1 cellular context compared by ENCODE assay signal in the genomic region with DNA sequence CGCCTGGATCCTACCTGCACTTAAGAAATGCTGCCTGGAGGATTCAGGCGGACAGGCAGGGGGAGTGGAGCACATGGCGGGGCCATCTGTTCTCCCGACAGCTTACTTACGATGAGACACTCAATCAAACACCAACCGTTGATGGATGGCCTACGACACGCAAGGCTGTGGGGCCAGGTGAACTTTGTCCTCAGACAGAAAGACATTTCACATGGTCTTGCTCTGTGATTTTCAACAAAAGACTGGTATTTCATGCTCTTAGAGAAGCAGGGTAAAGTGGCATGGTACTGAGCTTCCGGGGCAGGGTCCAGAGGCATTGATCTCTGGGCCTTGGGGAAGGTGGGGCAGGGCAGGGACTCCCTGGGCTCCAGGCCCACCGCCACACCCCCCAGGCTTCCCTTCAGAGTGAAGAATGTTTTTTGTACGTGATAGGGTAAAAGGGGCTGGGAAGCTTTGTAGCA.
TF ChIP-seq lines count a peak whose summit lies in the region.

No MANE protein-coding gene starts in this region.

TF ChIP-seq in HepG2, 621 proteins besides CTCF, POLR2A, EP300 and RAD21:
- TF ChIP-seq CBFB (CRISPR knock-in tag; IDR thresholded peaks at IDR 0.05): no peak
- TF ChIP-seq, protein P1, sequence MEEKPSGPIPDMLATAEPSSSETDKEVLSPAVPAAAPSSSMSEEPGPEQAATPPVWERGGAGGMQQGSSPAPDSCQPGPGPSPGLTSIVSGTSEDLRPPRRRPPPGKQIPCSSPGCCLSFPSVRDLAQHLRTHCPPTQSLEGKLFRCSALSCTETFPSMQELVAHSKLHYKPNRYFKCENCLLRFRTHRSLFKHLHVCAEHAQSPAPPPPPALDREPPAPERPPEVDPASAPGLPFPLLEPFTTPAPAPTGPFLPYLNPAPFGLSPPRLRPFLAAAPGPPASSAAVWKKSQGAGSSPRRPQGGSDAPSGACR (CRISPR knock-in tag; IDR thresholded peaks at IDR 0.05): no peak
- TF ChIP-seq ETV5 (CRISPR knock-in tag; IDR thresholded peaks at IDR 0.05; ENCODE audit: borderline replicate concordance): no peak
- TF ChIP-seq FOSL2 (CRISPR knock-in tag; IDR thresholded peaks at IDR 0.05): no peak
- TF ChIP-seq ZNF614 (CRISPR knock-in tag; IDR thresholded peaks at IDR 0.05; ENCODE audit: borderline replicate concordance): no peak
- TF ChIP-seq ZNF781 (CRISPR knock-in tag; IDR thresholded peaks at IDR 0.05; ENCODE audit: borderline replicate concordance, not compliant biosample characterization): no peak
- TF ChIP-seq HNF4A (CRISPR knock-in tag; IDR thresholded peaks at IDR 0.05): 0 out of 2 replicates have a peak, but pooled peaks have one; percentile 21
